In genomic region chr4:185183622-185184281, GRCh38 we compare ENCODE assay signal across 8 cellular contexts. TPM values are rescaled to one million over a fixed set of nuclear protein-coding genes. Genes with fewer than 3 reads are reported as not detected.
DNase-seq lines count a peak whose midpoint lies in the region; ATAC-seq and TF ChIP-seq lines count a peak whose summit lies in the region.

No MANE protein-coding gene starts in this region.

- H2AFZ ChIP-seq in SK-N-SH (ENCODE audit: low read depth), result no peak overlapping the region

- H3K9me3 ChIP-seq in BE2C (no peaks in the 10 kb centered on the region; the same call in 1 of the 2 replicates), SK-N-SH (no peaks in the 10 kb centered on the region), vagina (no peaks in the 10 kb centered on the region)

- no peak for TF ChIP-seq EP300 in SK-N-SH (IDR thresholded peaks at IDR 0.05; ENCODE audit: borderline replicate concordance in 1 of 2, low read depth in 1 of 2, low read length in 1 of 2)

- ATAC-seq in GM21447 (IDR thresholded peaks at IDR 0.05; ENCODE audit: unreplicated experiment), result peak; percentile 58

- TF ChIP-seq POLR2A in vagina (IDR thresholded peaks at IDR 0.05), result no peak

- H3K4me3 Mint-ChIP-seq in glutamatergic neuron (ENCODE audit: unreplicated experiment), result no peak overlapping the region

- H3K9ac ChIP-seq in SK-N-SH, result no peak overlapping the region

- H3K4me1 ChIP-seq in BE2C (0 out of 2 replicates have a peak, but pooled peaks cover 3% of the 10 kb centered on the region), SK-N-SH (ENCODE audit: control insufficient read depth in 1 of 2, insufficient read depth in 2 of 2, low read depth in 1 of 2, low read length in 1 of 2) (peaks cover 0 to 19% of the 10 kb centered on the region in 2 experiments), vagina (no peaks in the 10 kb centered on the region)

- H3K36me3 ChIP-seq in BE2C, result peaks cover 4% of the 10 kb centered on the region
- H3K36me3 ChIP-seq in SK-N-SH (replicated peaks in 1 of 2; ENCODE audit: control insufficient read depth in 1 of 2, insufficient read depth in 2 of 2, low read length in 1 of 2), result peaks cover 7 to 12% of the 10 kb centered on the region in 2 experiments
- H3K36me3 ChIP-seq in vagina, result no peaks in the 10 kb centered on the region

- CTCF ChIA-PET in SK-N-SH (lab: Yijun Ruan, JAX), result interaction anchor here (0.6 to 3.9 kb wide), 39 partner anchors 10 to 807 kb away, joined by 3 to 38 read pairs (median 4); partner anchors contain the start of genes CENPU, LRP2BP, SLC25A4 and SNX25

- 38% methylated on average over 6 of the region's 6 CpGs for whole genome bisulfite sequencing in SK-N-SH (ENCODE audit: low lambda C conversion rate)

- H3K27ac ChIP-seq in SK-N-SH (ENCODE audit: low read depth in 2 of 2, low read length in 1 of 2) (no peak overlapping the region), vagina (no peak overlapping the region)

- no peak overlapping the region for H3K4me3 ChIP-seq in BE2C (ENCODE audit: low read depth, low read length)
- no peak overlapping the region for H3K4me3 ChIP-seq in SK-N-SH (ENCODE audit: low read depth in 2 of 2, low read length in 1 of 2)
- H3K4me3 ChIP-seq in vagina, result no peak overlapping the region

- H4K20me1 ChIP-seq in SK-N-SH (ENCODE audit: insufficient read depth), result peaks cover 11% of the 10 kb centered on the region

- H3K9me3 Mint-ChIP-seq in glutamatergic neuron (ENCODE audit: unreplicated experiment), result no peaks in the 10 kb centered on the region

- DNase-seq in BE2C (peak; percentile 90), NCI-H1092 treated with DMSO at 0.1 percent for 48 hours (lab: John Stamatoyannopoulos, UW) (peak; percentile 90), SK-N-SH (peak; percentile 68), glutamatergic neuron (peak; percentile 72), pons (ENCODE audit: low spot score) (peak; percentile 93), vagina (ENCODE audit: extremely low spot score in 2 of 2) (no peak)
- peak; percentile 73 for DNase-seq in activated naive CD4-positive, alpha-beta T cell treated with anti-CD3 and anti-CD28 coated beads, Interleukin-2, amount 50 U/mL, for 16 hours

- H3K4me2 ChIP-seq in SK-N-SH, result no peak overlapping the region

- H3K27me3 Mint-ChIP-seq in glutamatergic neuron (ENCODE audit: unreplicated experiment), result no peaks in the 10 kb centered on the region

- TF ChIP-seq CTCF in BE2C (IDR thresholded peaks at IDR 0.05; ENCODE audit: low read depth, low read length) (peak; percentile 90), SK-N-SH (IDR thresholded peaks at IDR 0.05) (peak; percentile 96), glutamatergic neuron (IDR thresholded peaks at IDR 0.05; ENCODE audit: partially characterized antibody, unreplicated experiment) (peak; percentile 78), vagina (IDR thresholded peaks at IDR 0.05) (peak; percentile 41 to 70 (median 52))

- H3K27me3 ChIP-seq in BE2C (no peaks in the 10 kb centered on the region), SK-N-SH (ENCODE audit: insufficient read depth) (no peaks in the 10 kb centered on the region), vagina (no peaks in the 10 kb centered on the region)

- H3K79me2 ChIP-seq in SK-N-SH (ENCODE audit: insufficient read depth), result peaks cover 76% of the 10 kb centered on the region; the same call in 1 of the 2 replicates

- H3K4me1 Mint-ChIP-seq in glutamatergic neuron (ENCODE audit: low read depth, unreplicated experiment), result peaks cover 5% of the 10 kb centered on the region

- POLR2A ChIA-PET in SK-N-SH (lab: Yijun Ruan, JAX), result interaction anchor here (1.0 kb wide), 1 partner anchor 213 kb away, joined by 3 read pairs; the partner anchor contains the start of gene ANKRD37

- H3F3A ChIP-seq in SK-N-SH (replicated peaks; ENCODE audit: insufficient read depth), result peaks cover 16% of the 10 kb centered on the region

- intact Hi-C loops in vagina (cut with DNase I), result no loop called here

- no peaks in the 10 kb centered on the region for H3K36me3 Mint-ChIP-seq in glutamatergic neuron (ENCODE audit: unreplicated experiment)

- no peak overlapping the region for H3K27ac Mint-ChIP-seq in glutamatergic neuron (ENCODE audit: unreplicated experiment)

- TF ChIP-seq RAD21 in SK-N-SH (IDR thresholded peaks at IDR 0.05; ENCODE audit: low read length), result peak; percentile 80

- H3K9me2 ChIP-seq in SK-N-SH, result no peaks in the 10 kb centered on the region

TF ChIP-seq in SK-N-SH, 30 proteins besides CTCF, POLR2A, EP300 and RAD21 (continues in another document):
- no peak for TF ChIP-seq PBX3 (IDR thresholded peaks at IDR 0.05)
- no peak for TF ChIP-seq REST (IDR thresholded peaks at IDR 0.05; ENCODE audit: low read depth, low read length)
- TF ChIP-seq GATA2 (CRISPR knock-in tag; IDR thresholded peaks at IDR 0.05), result 0 out of 2 replicates have a peak, but pooled peaks have one; percentile 7
- peak; percentile 21; the same call in 1 of the 2 replicates for TF ChIP-seq POLR2AphosphoS5 (IDR thresholded peaks at IDR 0.05; ENCODE audit: low read depth, low read length)
- TF ChIP-seq GABPA (IDR thresholded peaks at IDR 0.05; ENCODE audit: low read depth), result no peak
- no peak for TF ChIP-seq SIN3A (IDR thresholded peaks at IDR 0.05; ENCODE audit: borderline replicate concordance, low read depth, low read length)
- TF ChIP-seq MXI1 (IDR thresholded peaks at IDR 0.05; ENCODE audit: low read depth, low read length), result peak; percentile 18; the same call in 1 of the 2 replicates
- TF ChIP-seq CHD2 (IDR thresholded peaks at IDR 0.05; ENCODE audit: low read length, partially characterized antibody), result no peak
- no peak for TF ChIP-seq NRF1 (IDR thresholded peaks at IDR 0.05; ENCODE audit: low read depth, low read length)
- no peak for TF ChIP-seq MEF2A (IDR thresholded peaks at IDR 0.05; ENCODE audit: borderline replicate concordance, low read depth)
- TF ChIP-seq RXRA (IDR thresholded peaks at IDR 0.05; ENCODE audit: borderline replicate concordance, low read depth), result no peak
- TF ChIP-seq TCF12 (IDR thresholded peaks at IDR 0.05), result peak; percentile 34; the same call in 1 of the 2 replicates
- TF ChIP-seq TAF1 (IDR thresholded peaks at IDR 0.05; ENCODE audit: borderline replicate concordance, low read depth, low read length), result no peak
- no peak for TF ChIP-seq TEAD4 (IDR thresholded peaks at IDR 0.05; ENCODE audit: borderline replicate concordance, insufficient read depth)
- TF ChIP-seq ELF1 (IDR thresholded peaks at IDR 0.05), result no peak
- no peak for TF ChIP-seq FOSL2 (IDR thresholded peaks at IDR 0.05; ENCODE audit: borderline replicate concordance, low read depth)

RNA-seq across cellular contexts. Expression of gene CFAP97, which starts 20.0 kb away (rescaled TPM):
- polyA plus RNA-seq in BE2C (2012; ENCODE audit: insufficient read depth, insufficient read length, low read depth), result 19.4 TPM
- polyA plus RNA-seq in SK-N-SH (2012; rRNA removed), result 10.6 and 14.1 TPM in 2 replicates
- 18.9 and 23.0 TPM in 2 replicates for polyA plus RNA-seq in SK-N-SH (2012; cell fraction: cytosol; rRNA removed)
- polyA plus RNA-seq in SK-N-SH (2012; cell fraction: nucleus; rRNA removed), result 5.7 and 11.4 TPM in 2 replicates
- total RNA-seq in glutamatergic neuron (ENCODE audit: unreplicated experiment), result 28.4 TPM
- total RNA-seq in vagina, result 28.5 TPM

RNA-seq across cellular contexts. Expression of gene SNX25, which starts 25.6 kb away (rescaled TPM):
- 2.3 TPM for polyA plus RNA-seq in BE2C (2012; ENCODE audit: insufficient read depth, insufficient read length, low read depth)
- polyA plus RNA-seq in SK-N-SH (2012; rRNA removed), result 8.5 and 11.4 TPM in 2 replicates
- 12.0 and 14.0 TPM in 2 replicates for polyA plus RNA-seq in SK-N-SH (2012; cell fraction: cytosol; rRNA removed)
- 6.6 and 13.2 TPM in 2 replicates for polyA plus RNA-seq in SK-N-SH (2012; cell fraction: nucleus; rRNA removed)
- 27.5 TPM for total RNA-seq in glutamatergic neuron (ENCODE audit: unreplicated experiment)
- 13.0 TPM for total RNA-seq in vagina

RNA-seq across cellular contexts. Expression of gene SLC25A4, which starts 40.7 kb away (rescaled TPM):
- polyA plus RNA-seq in BE2C (2012; ENCODE audit: insufficient read depth, insufficient read length, low read depth), result 83.0 TPM
- polyA plus RNA-seq in SK-N-SH (2012; rRNA removed), result 36.2 and 40.5 TPM in 2 replicates
- polyA plus RNA-seq in SK-N-SH (2012; cell fraction: cytosol; rRNA removed), result 35.0 and 37.8 TPM in 2 replicates
- 54.9 and 60.3 TPM in 2 replicates for polyA plus RNA-seq in SK-N-SH (2012; cell fraction: nucleus; rRNA removed)
- 44.7 TPM for total RNA-seq in glutamatergic neuron (ENCODE audit: unreplicated experiment)
- total RNA-seq in vagina, result 14.0 TPM

Comparison
In these comparisons a context has a peak if more than half of its experiments do, and no peak if none do; other contexts are left out.
1. DNase-seq: peak in BE2C (single experiment), NCI-H1092 treated with DMSO at 0.1 percent for 48 hours (single experiment), SK-N-SH (single experiment), activated naive CD4-positive, alpha-beta T cell treated with anti-CD3 and anti-CD28 coated beads, Interleukin-2, amount 50 U/mL, for 16 hours (single experiment), glutamatergic neuron (single experiment) and pons (single experiment); none in vagina (0 of 2).
2. Peak in every context shown above with its lines, with median percentiles within 50 percentile points of each other: CTCF ChIP-seq.